8 cellular contexts compared by ENCODE assay signal in genomic region chr3:45841701-45842491, GRCh38. TPM values are rescaled to one million over a fixed set of nuclear protein-coding genes. Genes with fewer than 3 reads are reported as not detected.
DNase-seq lines count a peak whose midpoint lies in the region; TF ChIP-seq lines count a peak whose summit lies in the region.

A gene with protein sequence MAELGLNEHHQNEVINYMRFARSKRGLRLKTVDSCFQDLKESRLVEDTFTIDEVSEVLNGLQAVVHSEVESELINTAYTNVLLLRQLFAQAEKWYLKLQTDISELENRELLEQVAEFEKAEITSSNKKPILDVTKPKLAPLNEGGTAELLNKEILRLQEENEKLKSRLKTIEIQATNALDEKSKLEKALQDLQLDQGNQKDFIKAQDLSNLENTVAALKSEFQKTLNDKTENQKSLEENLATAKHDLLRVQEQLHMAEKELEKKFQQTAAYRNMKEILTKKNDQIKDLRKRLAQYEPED (minus strand): TSS chr3:45842119. CDS start chr3:45841991, 128 bp downstream.

- H3K4me3 Mint-ChIP-seq in nephron = peak within 1 kb of the TSS; percentile 96 to 97 (median 96)

- H3K27ac Mint-ChIP-seq in nephron = peak within 1 kb of the TSS; percentile 35 to 86 (median 83)

- peaks cover 7% of the 10 kb centered on the region; the same call in 1 of the 2 replicates for H3K4me1 ChIP-seq in GM23248 (ENCODE audit: insufficient read depth)

- peak within 1 kb of the TSS; percentile 90 for H3K27ac ChIP-seq in GM23248

- no peaks in the 10 kb centered on the region for H4K20me1 ChIP-seq in GM23248 (ENCODE audit: insufficient read depth)

- no peaks in the 10 kb centered on the region for H3K9me2 ChIP-seq in GM23248 (ENCODE audit: insufficient read depth)

- H3K9ac ChIP-seq in GM23248 = peak within 1 kb of the TSS; percentile 96

- peak; percentile 58 for DNase-seq in DMS153 treated with DMSO at 0.1 percent for 48 hours (lab: John Stamatoyannopoulos, UW; ENCODE audit: unreplicated experiment)
- DNase-seq in GM23248 = peak; percentile 99
- DNase-seq in LoVo (ENCODE audit: low spot score) = peak; percentile 95
- DNase-seq in activated effector memory CD4-positive, alpha-beta T cell treated with Interleukin-2 at 50 U/mL for 16 hours = peak; percentile 86
- peak; percentile 96 for DNase-seq in fibroblast of the conjunctiva (ENCODE audit: low read depth)
- peak; percentile 90 for DNase-seq in stimulated activated naive CD4-positive, alpha-beta T cell treated with Interleukin-2 at 50 U/mL for 16 hours (lab: John Stamatoyannopoulos, UW)

- TF ChIP-seq CTCF in nephron (IDR thresholded peaks at IDR 0.05; ENCODE audit: unreplicated experiment in 3 of 3) = no peak

- peaks cover 6% of the 10 kb centered on the region for H3K36me3 Mint-ChIP-seq in nephron (ENCODE audit: low read depth)

- H3K4me1 Mint-ChIP-seq in nephron = peaks cover 9% of the 10 kb centered on the region

- H2AFZ ChIP-seq in GM23248 = peak within 1 kb of the TSS; percentile 95

- no peaks in the 10 kb centered on the region for H3K36me3 ChIP-seq in GM23248 (ENCODE audit: low read depth)

- H3K27me3 Mint-ChIP-seq in nephron (ENCODE audit: low read depth) = peaks cover 21% of the 10 kb centered on the region

- H3K4me3 ChIP-seq in GM23248 = peak within 1 kb of the TSS; percentile 99

- peaks cover 17% of the 10 kb centered on the region; the same call in 1 of the 2 replicates for H3K79me2 ChIP-seq in GM23248 (ENCODE audit: insufficient read depth)

- no peaks in the 10 kb centered on the region for H3K9me3 Mint-ChIP-seq in nephron

- in situ Hi-C loops in GM23248 (cut with MboI) = no loop called here

- H3K9me3 ChIP-seq in GM23248 (ENCODE audit: low read depth) = no peaks in the 10 kb centered on the region

- TF ChIP-seq POLR2A in Raji (IDR thresholded peaks at IDR 0.05; ENCODE audit: insufficient read depth, low read depth, low read length) = peak; percentile 79

- H3F3A ChIP-seq in GM23248 (ENCODE audit: insufficient read depth) = no peaks in the 10 kb centered on the region

- 2 to 3% methylated on average over 50 to 51 of the region's 52 CpGs for WGBS in GM23248 (ENCODE audit: low coverage in 1 of 2, low lambda C conversion rate in 2 of 2, missing lambda C conversion rate in 2 of 2), 2 experiments

- peak within 1 kb of the TSS; percentile 89 for H3K4me2 ChIP-seq in GM23248 (ENCODE audit: unreplicated experiment)

- H3K27me3 ChIP-seq in GM23248 (replicated peaks; ENCODE audit: insufficient read depth) = peaks cover 7% of the 10 kb centered on the region; the same call in 1 of the 2 replicates

RNA-seq across cellular contexts. Expression of the gene that starts here (rescaled TPM):
- 18.3 and 21.8 TPM in 2 replicates for total RNA-seq in GM23248 (2014; rRNA removed; shearing (Covaris generic))
- 12.7 and 15.1 TPM in 2 replicates for polyA plus RNA-seq in GM23248 (2016; fragmentation: Nextera tagmentation; extraction: Ambion mirVana)

Comparison
In these comparisons a context has a peak if more than half of its experiments do, and no peak if none do; other contexts are left out.
1. Peak in every context shown above with its lines: DNase-seq, H3K4me3 ChIP-seq and H3K27ac ChIP-seq.